ENCODE assay signal across 16 cellular contexts in the genomic region with DNA sequence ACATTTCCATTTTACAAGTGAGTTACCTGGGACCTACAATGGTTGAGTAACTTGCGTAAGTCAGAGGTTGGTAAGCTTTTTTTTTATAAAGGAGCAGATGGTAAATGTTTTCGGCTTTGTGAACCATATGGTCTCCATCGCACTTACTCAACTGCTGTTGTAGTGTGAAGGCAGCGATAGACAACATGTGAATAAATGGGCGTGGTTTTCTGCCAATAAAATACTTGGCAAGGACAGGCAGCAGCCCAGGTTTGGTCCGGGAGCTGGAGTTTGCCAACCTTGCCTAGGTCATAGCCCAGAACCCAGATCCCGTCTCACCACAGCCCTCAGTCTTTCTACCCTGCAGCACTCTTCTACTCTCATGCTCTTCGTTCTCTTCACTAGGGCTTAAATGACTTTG. TPM values are rescaled to one million over a fixed set of nuclear protein-coding genes. Genes with fewer than 3 reads are reported as not detected.
DNase-seq lines count a peak whose midpoint lies in the region; ATAC-seq and TF ChIP-seq lines count a peak whose summit lies in the region.
"Had no signal": no experiment of that assay in that cellular context is flagged by ENCODE, and none has a peak within 500 bp of the region (broad histone marks: within the 10 kb centered on the region; RNA-seq: fewer than 3 reads in every experiment).

No MANE protein-coding gene starts in this region.

- H3K27ac Mint-ChIP-seq in activated T-cell treated with anti-CD3 and anti-CD28 coated beads, Interleukin-2, amount 50 U/mL, for 72 hours, result peak overlapping the region; percentile 48
- peak overlapping the region; percentile 48 for H3K27ac Mint-ChIP-seq in stimulated activated effector memory CD8-positive, alpha-beta T cell treated with anti-CD3 and anti-CD28 coated beads, Interleukin-12 subunit alpha, Interleukin-12 subunit beta, amount 100 ng/mL, for 72 hours
- H3K27ac Mint-ChIP-seq in activated naive CD8-positive, alpha-beta T cell treated with anti-CD3 and anti-CD28 coated beads, Interleukin-2, amount 50 U/mL, for 24 hours, result no peak overlapping the region
- H3K27ac Mint-ChIP-seq in activated CD8-positive, alpha-beta T cell treated with anti-CD3 and anti-CD28 coated beads, Interleukin-2, amount 10 ng/mL, durations not matched to agents 7 days and 5 days, result no peak overlapping the region

- no peak for ATAC-seq in activated T-cell treated with anti-CD3 and anti-CD28 coated beads, Interleukin-2, amount 50 U/mL, for 72 hours (replicated peaks in 1 of 2)
- ATAC-seq in activated T-cell treated with anti-CD3 and anti-CD28 coated beads, Interleukin-2, amount 50 U/mL, for 4 hours, result no peak
- ATAC-seq in stimulated activated effector memory CD8-positive, alpha-beta T cell treated with anti-CD3 and anti-CD28 coated beads, Interleukin-12 subunit alpha, Interleukin-12 subunit beta, amount 100 ng/mL, for 72 hours, result no peak
- no peak for ATAC-seq in activated naive CD8-positive, alpha-beta T cell treated with anti-CD3 and anti-CD28 coated beads, Interleukin-2, amount 50 U/mL, for 24 hours
- ATAC-seq in activated CD8-positive, alpha-beta T cell treated with anti-CD3 and anti-CD28 coated beads, Interleukin-2, amount 10 ng/mL, durations not matched to agents 7 days and 5 days, result no peak
- ATAC-seq: HepG2 had no signal

- peaks cover 9 to 33% of the 10 kb centered on the region in 2 donors for H3K36me3 Mint-ChIP-seq in activated T-cell treated with anti-CD3 and anti-CD28 coated beads, Interleukin-2, amount 50 U/mL, for 72 hours (ENCODE audit: insufficient read depth in 2 of 2)
- H3K36me3 Mint-ChIP-seq in activated T-cell treated with anti-CD3 and anti-CD28 coated beads, Interleukin-2, amount 50 U/mL, for 4 hours (ENCODE audit: insufficient read depth), result peaks cover 44% of the 10 kb centered on the region
- H3K36me3 Mint-ChIP-seq in stimulated activated effector memory CD8-positive, alpha-beta T cell treated with anti-CD3 and anti-CD28 coated beads, Interleukin-12 subunit alpha, Interleukin-12 subunit beta, amount 100 ng/mL, for 72 hours, result peaks cover 99% of the 10 kb centered on the region
- peaks cover 77% of the 10 kb centered on the region for H3K36me3 Mint-ChIP-seq in activated naive CD8-positive, alpha-beta T cell treated with anti-CD3 and anti-CD28 coated beads, Interleukin-2, amount 50 U/mL, for 24 hours (ENCODE audit: low read depth)
- H3K36me3 Mint-ChIP-seq in activated CD8-positive, alpha-beta T cell treated with anti-CD3 and anti-CD28 coated beads, Interleukin-2, amount 10 ng/mL, durations not matched to agents 7 days and 5 days (ENCODE audit: low read depth), result peaks cover 63% of the 10 kb centered on the region

- H3K27me3 ChIP-seq in colonic mucosa (no peaks in the 10 kb centered on the region), BE2C (no peaks in the 10 kb centered on the region)
- H3K27me3 ChIP-seq: SJSA1 had no signal

- no peaks in the 10 kb centered on the region for H3K4me1 ChIP-seq in colonic mucosa
- no peaks in the 10 kb centered on the region for H3K4me1 ChIP-seq in BE2C

- H3K27ac ChIP-seq in colonic mucosa, result no peak overlapping the region
- H3K27ac ChIP-seq: SJSA1 had no signal

- H3K4me1 Mint-ChIP-seq in activated T-cell treated with anti-CD3 and anti-CD28 coated beads, Interleukin-2, amount 50 U/mL, for 72 hours (ENCODE audit: low read depth), result peaks cover 15% of the 10 kb centered on the region
- H3K4me1 Mint-ChIP-seq in activated T-cell treated with anti-CD3 and anti-CD28 coated beads, Interleukin-2, amount 50 U/mL, for 4 hours (ENCODE audit: low read depth), result peaks cover 11% of the 10 kb centered on the region
- H3K4me1 Mint-ChIP-seq in stimulated activated effector memory CD8-positive, alpha-beta T cell treated with anti-CD3 and anti-CD28 coated beads, Interleukin-12 subunit alpha, Interleukin-12 subunit beta, amount 100 ng/mL, for 72 hours, result peaks cover 14% of the 10 kb centered on the region
- peaks cover 23% of the 10 kb centered on the region for H3K4me1 Mint-ChIP-seq in activated naive CD8-positive, alpha-beta T cell treated with anti-CD3 and anti-CD28 coated beads, Interleukin-2, amount 50 U/mL, for 24 hours
- peaks cover 16% of the 10 kb centered on the region for H3K4me1 Mint-ChIP-seq in activated CD8-positive, alpha-beta T cell treated with anti-CD3 and anti-CD28 coated beads, Interleukin-2, amount 10 ng/mL, durations not matched to agents 7 days and 5 days (ENCODE audit: low read depth)

- no peak overlapping the region for H3K9ac ChIP-seq in colonic mucosa (ENCODE audit: low read depth in 2 of 2, low read length in 2 of 2)

- CTCF ChIA-PET in activated CD8-positive, alpha-beta T cell treated with anti-CD3 and anti-CD28 coated beads, Interleukin-2, amount 10 ng/mL, durations not matched to agents 7 days and 5 days (lab: Charles Lee), result interaction anchor here (0.6 kb wide), 1 partner anchor 11 kb away, joined by 3 read pairs; no protein-coding TSS in a partner anchor

- H3K9me3 Mint-ChIP-seq in activated T-cell treated with anti-CD3 and anti-CD28 coated beads, Interleukin-2, amount 50 U/mL, for 72 hours, result no peaks in the 10 kb centered on the region
- H3K9me3 Mint-ChIP-seq in activated T-cell treated with anti-CD3 and anti-CD28 coated beads, Interleukin-2, amount 50 U/mL, for 4 hours, result no peaks in the 10 kb centered on the region
- H3K9me3 Mint-ChIP-seq in stimulated activated effector memory CD8-positive, alpha-beta T cell treated with anti-CD3 and anti-CD28 coated beads, Interleukin-12 subunit alpha, Interleukin-12 subunit beta, amount 100 ng/mL, for 72 hours, result no peaks in the 10 kb centered on the region
- H3K9me3 Mint-ChIP-seq in activated naive CD8-positive, alpha-beta T cell treated with anti-CD3 and anti-CD28 coated beads, Interleukin-2, amount 50 U/mL, for 24 hours, result no peaks in the 10 kb centered on the region
- no peaks in the 10 kb centered on the region for H3K9me3 Mint-ChIP-seq in activated CD8-positive, alpha-beta T cell treated with anti-CD3 and anti-CD28 coated beads, Interleukin-2, amount 10 ng/mL, durations not matched to agents 7 days and 5 days (ENCODE audit: insufficient read depth)

- no peak for DNase-seq in activated T-cell treated with anti-CD3 and anti-CD28 coated beads, Interleukin-2, amount 50 U/mL, for 72 hours
- DNase-seq in activated T-cell treated with anti-CD3 and anti-CD28 coated beads, Interleukin-2, amount 50 U/mL, for 4 hours, result no peak
- DNase-seq in NCI-H446 treated with DMSO at 0.1 percent for 48 hours (lab: John Stamatoyannopoulos, UW) (peak; percentile 41), colonic mucosa (peak; percentile 22), BE2C (no peak)
- no peak for DNase-seq in stimulated activated effector memory CD8-positive, alpha-beta T cell treated with anti-CD3 and anti-CD28 coated beads, Interleukin-12 subunit alpha, Interleukin-12 subunit beta, amount 100 ng/mL, for 72 hours (ENCODE audit: low spot score in 2 of 2)
- no peak for DNase-seq in activated naive CD8-positive, alpha-beta T cell treated with anti-CD3 and anti-CD28 coated beads, Interleukin-2, amount 50 U/mL, for 24 hours
- DNase-seq in activated CD8-positive, alpha-beta T cell treated with anti-CD3 and anti-CD28 coated beads, Interleukin-2, amount 10 ng/mL, durations not matched to agents 7 days and 5 days, result no peak
- DNase-seq: C1 segment of cervical spinal cord, Karpas-422, MM.1S, NCI-H1105, NCI-H187 treated with DMSO at 0.1 percent for 48 hours, NCI-H774 had no signal

- no peak overlapping the region for H3K4me3 Mint-ChIP-seq in activated T-cell treated with anti-CD3 and anti-CD28 coated beads, Interleukin-2, amount 50 U/mL, for 72 hours
- H3K4me3 Mint-ChIP-seq in activated T-cell treated with anti-CD3 and anti-CD28 coated beads, Interleukin-2, amount 50 U/mL, for 4 hours, result no peak overlapping the region
- no peak overlapping the region for H3K4me3 Mint-ChIP-seq in stimulated activated effector memory CD8-positive, alpha-beta T cell treated with anti-CD3 and anti-CD28 coated beads, Interleukin-12 subunit alpha, Interleukin-12 subunit beta, amount 100 ng/mL, for 72 hours
- no peak overlapping the region for H3K4me3 Mint-ChIP-seq in activated naive CD8-positive, alpha-beta T cell treated with anti-CD3 and anti-CD28 coated beads, Interleukin-2, amount 50 U/mL, for 24 hours
- H3K4me3 Mint-ChIP-seq in activated CD8-positive, alpha-beta T cell treated with anti-CD3 and anti-CD28 coated beads, Interleukin-2, amount 10 ng/mL, durations not matched to agents 7 days and 5 days, result no peak overlapping the region

- no peaks in the 10 kb centered on the region for H3K27me3 Mint-ChIP-seq in activated T-cell treated with anti-CD3 and anti-CD28 coated beads, Interleukin-2, amount 50 U/mL, for 72 hours (ENCODE audit: low read depth)
- no peaks in the 10 kb centered on the region for H3K27me3 Mint-ChIP-seq in activated T-cell treated with anti-CD3 and anti-CD28 coated beads, Interleukin-2, amount 50 U/mL, for 4 hours (ENCODE audit: low read depth)
- H3K27me3 Mint-ChIP-seq in activated naive CD8-positive, alpha-beta T cell treated with anti-CD3 and anti-CD28 coated beads, Interleukin-2, amount 50 U/mL, for 24 hours, result no peaks in the 10 kb centered on the region
- H3K27me3 Mint-ChIP-seq in activated CD8-positive, alpha-beta T cell treated with anti-CD3 and anti-CD28 coated beads, Interleukin-2, amount 10 ng/mL, durations not matched to agents 7 days and 5 days (ENCODE audit: low read depth), result no peaks in the 10 kb centered on the region

- H3K36me3 ChIP-seq in colonic mucosa (peaks cover 13% of the 10 kb centered on the region), BE2C (peaks cover 86% of the 10 kb centered on the region)

- POLR2A ChIA-PET in activated CD8-positive, alpha-beta T cell treated with anti-CD3 and anti-CD28 coated beads, Interleukin-2, amount 10 ng/mL, durations not matched to agents 7 days and 5 days (lab: Charles Lee), result no interaction called here

- intact Hi-C loops in colonic mucosa (cut with DNase I), result no loop called here

- H3K4me3 ChIP-seq in colonic mucosa (no peak overlapping the region), BE2C (ENCODE audit: low read depth, low read length) (no peak overlapping the region)
- H3K4me3 ChIP-seq: SJSA1 had no signal

- TF ChIP-seq CTCF in colonic mucosa (IDR thresholded peaks at IDR 0.05) (no peak), BE2C (IDR thresholded peaks at IDR 0.05; ENCODE audit: low read depth, low read length) (no peak)

- H3K9me3 ChIP-seq in colonic mucosa (no peaks in the 10 kb centered on the region), BE2C (no peaks in the 10 kb centered on the region)
- H3K9me3 ChIP-seq: SJSA1 had no signal

RNA-seq across cellular contexts. Expression of a gene that starts 6.3 kb away (rescaled TPM):
- 10 to 100 TPM; 25.6 to 36.2 TPM for total RNA-seq in activated T-cell treated with anti-CD3 and anti-CD28 coated beads, Interleukin-2, amount 50 U/mL, for 72 hours
- 10 to 100 TPM; 69.2 to 75.7 (median 69.3) TPM for total RNA-seq in activated T-cell treated with anti-CD3 and anti-CD28 coated beads, Interleukin-2, amount 50 U/mL, for 4 hours
- total RNA-seq in colonic mucosa, result 10 to 100 TPM in 1 of 2 donors, 1 to 10 TPM in 1; 8.1 to 19.7 TPM
- polyA plus RNA-seq in BE2C (2012; ENCODE audit: insufficient read depth, insufficient read length, low read depth), result 147 TPM
- total RNA-seq in activated CD8-positive, alpha-beta T cell treated with anti-CD3 and anti-CD28 coated beads, Interleukin-2, amount 10 ng/mL, durations not matched to agents 7 days and 5 days, result 10 to 100 TPM; 44.7 to 44.8 TPM

RNA-seq across cellular contexts. Expression of a gene that starts 23.8 kb away (rescaled TPM):
- 100 to 1,000 TPM; 177 to 192 TPM for total RNA-seq in activated T-cell treated with anti-CD3 and anti-CD28 coated beads, Interleukin-2, amount 50 U/mL, for 72 hours
- total RNA-seq in activated T-cell treated with anti-CD3 and anti-CD28 coated beads, Interleukin-2, amount 50 U/mL, for 4 hours, result 100 to 1,000 TPM; 204 to 222 (median 206) TPM
- total RNA-seq in colonic mucosa, result 100 to 1,000 TPM; 297 to 381 TPM
- 214 TPM for polyA plus RNA-seq in BE2C (2012; ENCODE audit: insufficient read depth, insufficient read length, low read depth)
- 100 to 1,000 TPM; 151 to 153 TPM for total RNA-seq in activated CD8-positive, alpha-beta T cell treated with anti-CD3 and anti-CD28 coated beads, Interleukin-2, amount 10 ng/mL, durations not matched to agents 7 days and 5 days

RNA-seq across cellular contexts. Expression of a gene that starts 25.3 kb away (rescaled TPM):
- 10 to 100 TPM; 58.1 to 76.7 TPM for total RNA-seq in activated T-cell treated with anti-CD3 and anti-CD28 coated beads, Interleukin-2, amount 50 U/mL, for 72 hours
- 100 to 1,000 TPM; 112 to 117 (median 117) TPM for total RNA-seq in activated T-cell treated with anti-CD3 and anti-CD28 coated beads, Interleukin-2, amount 50 U/mL, for 4 hours
- total RNA-seq in colonic mucosa, result 10 to 100 TPM; 37.3 to 55.4 TPM
- 187 TPM for polyA plus RNA-seq in BE2C (2012; ENCODE audit: insufficient read depth, insufficient read length, low read depth)
- total RNA-seq in activated CD8-positive, alpha-beta T cell treated with anti-CD3 and anti-CD28 coated beads, Interleukin-2, amount 10 ng/mL, durations not matched to agents 7 days and 5 days, result 10 to 100 TPM; 70.2 to 73.6 TPM

RNA-seq across cellular contexts. Expression of a gene that starts 25.4 kb away (rescaled TPM):
- 10 to 100 TPM; 56.0 to 66.7 TPM for total RNA-seq in activated T-cell treated with anti-CD3 and anti-CD28 coated beads, Interleukin-2, amount 50 U/mL, for 72 hours
- 10 to 100 TPM; 77.9 to 86.2 (median 78.5) TPM for total RNA-seq in activated T-cell treated with anti-CD3 and anti-CD28 coated beads, Interleukin-2, amount 50 U/mL, for 4 hours
- total RNA-seq in colonic mucosa, result 10 to 100 TPM; 22.1 to 27.3 TPM
- 30.7 TPM for polyA plus RNA-seq in BE2C (2012; ENCODE audit: insufficient read depth, insufficient read length, low read depth)
- total RNA-seq in activated CD8-positive, alpha-beta T cell treated with anti-CD3 and anti-CD28 coated beads, Interleukin-2, amount 10 ng/mL, durations not matched to agents 7 days and 5 days, result 10 to 100 TPM; 42.9 to 47.0 TPM

Comparison
In these comparisons a context has a peak if more than half of its experiments do, and no peak if none do; other contexts are left out.
1. DNase-seq: peak in NCI-H446 treated with DMSO at 0.1 percent for 48 hours (single experiment) and colonic mucosa (single experiment); none in activated T-cell treated with anti-CD3 and anti-CD28 coated beads, Interleukin-2, amount 50 U/mL, for 72 hours (0 of 2), activated T-cell treated with anti-CD3 and anti-CD28 coated beads, Interleukin-2, amount 50 U/mL, for 4 hours (single experiment), stimulated activated effector memory CD8-positive, alpha-beta T cell treated with anti-CD3 and anti-CD28 coated beads, Interleukin-12 subunit alpha, Interleukin-12 subunit beta, amount 100 ng/mL, for 72 hours (0 of 2), activated naive CD8-positive, alpha-beta T cell treated with anti-CD3 and anti-CD28 coated beads, Interleukin-2, amount 50 U/mL, for 24 hours (single experiment), BE2C (single experiment) and activated CD8-positive, alpha-beta T cell treated with anti-CD3 and anti-CD28 coated beads, Interleukin-2, amount 10 ng/mL, durations not matched to agents 7 days and 5 days (single experiment).
2. H3K27ac Mint-ChIP-seq: peak in activated T-cell treated with anti-CD3 and anti-CD28 coated beads, Interleukin-2, amount 50 U/mL, for 72 hours (single experiment) and stimulated activated effector memory CD8-positive, alpha-beta T cell treated with anti-CD3 and anti-CD28 coated beads, Interleukin-12 subunit alpha, Interleukin-12 subunit beta, amount 100 ng/mL, for 72 hours (single experiment); none in activated naive CD8-positive, alpha-beta T cell treated with anti-CD3 and anti-CD28 coated beads, Interleukin-2, amount 50 U/mL, for 24 hours (single experiment) and activated CD8-positive, alpha-beta T cell treated with anti-CD3 and anti-CD28 coated beads, Interleukin-2, amount 10 ng/mL, durations not matched to agents 7 days and 5 days (single experiment).